Comparison of ENCODE assay signal across 9 cellular contexts in genomic region chr3:150760431-150761200, GRCh38. TPM values are rescaled to one million over a fixed set of nuclear protein-coding genes. Genes with fewer than 3 reads are reported as not detected.
DNase-seq lines count a peak whose midpoint lies in the region; ATAC-seq, FAIRE-seq and TF ChIP-seq lines count a peak whose summit lies in the region.
"Had no signal": no experiment of that assay in that cellular context is flagged by ENCODE, and none has a peak within 500 bp of the region (broad histone marks: within the 10 kb centered on the region; RNA-seq: fewer than 3 reads in every experiment).

No MANE protein-coding gene starts in this region.

- ATAC-seq in GM21423 (IDR thresholded peaks at IDR 0.05; ENCODE audit: unreplicated experiment) (peak; percentile 23), K562 (peak; percentile 7; the same call in 2 of the 3 replicates)

- CTCF ChIA-PET in Caco-2 (lab: Charles Lee) (no interaction called here), K562 (lab: Yijun Ruan, JAX; ENCODE audit: low intra/inter-chr PET ratio) (no interaction called here)

- H3K4me2 ChIP-seq in Karpas-422 (ENCODE audit: low read depth, low read length, poor library complexity, severe bottlenecking) (peak overlapping the region; percentile 81), K562 (ENCODE audit: insufficient read depth, low read length) (peak overlapping the region; percentile 84)

- no TSS peak for BruUV-seq in Caco-2 (replicated peaks; lab: Mats Ljungman, UMichigan)
- no TSS peak for BruUV-seq in K562 (replicated peaks; lab: Mats Ljungman, UMichigan)

- no peak overlapping the region for H3K27ac Mint-ChIP-seq in Caco-2 (ENCODE audit: unreplicated experiment)

- 21% methylated on average over 6 of the region's 6 CpGs for WGBS in K562 (ENCODE audit: insufficient coverage, low coverage, missing lambda C conversion rate)

- H3K36me3 Mint-ChIP-seq in Caco-2 (ENCODE audit: insufficient read depth, unreplicated experiment) = peaks cover 34% of the 10 kb centered on the region

- peaks cover 21% of the 10 kb centered on the region for H3K4me1 Mint-ChIP-seq in Caco-2 (ENCODE audit: low read depth, unreplicated experiment)

- TF ChIP-seq CTCF in Caco-2 (IDR thresholded peaks at IDR 0.05; ENCODE audit: insufficient read depth in 1 of 2, low read depth in 1 of 2, low read length in 1 of 2, severe bottlenecking in 1 of 2, unreplicated experiment in 1 of 2) = no peak
- TF ChIP-seq CTCF in K562 (IDR thresholded peaks at IDR 0.05 in 2 of 3, conservative IDR thresholded peaks at IDR 0.05 in 1 of 3; ENCODE audit: insufficient read depth in 2 of 3, low read depth in 1 of 3, low read length in 3 of 3) = no peak

- intact Hi-C loops in Caco-2 (cut with micrococcal nuclease; ENCODE audit: unreplicated experiment) (loop anchor here (1.0 to 5.0 kb wide), 2 partner anchors 8 to 158 kb away; partner anchors contain the start of gene SELENOT), K562 (cut with micrococcal nuclease) (loop anchor here (2.0 kb wide), 1 partner anchor 28 kb away; no protein-coding TSS in a partner anchor)

- H3K9ac ChIP-seq in Karpas-422 (ENCODE audit: low read length) = peak overlapping the region; percentile 93
- peak overlapping the region in 1 of 2 experiments; percentile 78; a peak in 2 of 4 replicates for H3K9ac ChIP-seq in K562 (ENCODE audit: insufficient read depth in 1 of 2, low read depth in 2 of 2, low read length in 2 of 2)
- peak overlapping the region; percentile 83 for H3K9ac ChIP-seq in muscle layer of colon (ENCODE audit: low read length)

- no peaks in the 10 kb centered on the region for H3K9me2 ChIP-seq in Karpas-422 (replicated peaks; ENCODE audit: insufficient read depth, low read length)

- H3K27me3 ChIP-seq in Caco-2 (replicated peaks; ENCODE audit: control insufficient read depth, insufficient read depth, low read length) (no peaks in the 10 kb centered on the region), Karpas-422 (ENCODE audit: low read length) (no peaks in the 10 kb centered on the region), K562 (ENCODE audit: control insufficient read depth in 2 of 2, insufficient read depth in 2 of 2, low read length in 2 of 2) (no peaks in the 10 kb centered on the region), muscle layer of colon (ENCODE audit: control insufficient read depth in 1 of 2, insufficient read depth in 2 of 2, low read length in 2 of 2) (no peaks in the 10 kb centered on the region)

- H3K27ac ChIP-seq in Karpas-422 (ENCODE audit: low read length) = peak overlapping the region; percentile 100
- peak overlapping the region; percentile 84 for H3K27ac ChIP-seq in K562 (ENCODE audit: extremely low read depth, low read depth, low read length)
- H3K27ac ChIP-seq in muscle layer of colon (ENCODE audit: low read depth, low read length) = peak overlapping the region; percentile 16

- H3K4me1 ChIP-seq in Caco-2 (peaks cover 34% of the 10 kb centered on the region), Karpas-422 (ENCODE audit: low read length) (peaks cover 70% of the 10 kb centered on the region), K562 (replicated peaks in 1 of 2; ENCODE audit: control insufficient read depth in 2 of 2, insufficient read depth in 2 of 2, low read length in 2 of 2) (peaks cover 20 to 21% of the 10 kb centered on the region in 2 experiments; a peak in 4 of 5 replicates), muscle layer of colon (ENCODE audit: insufficient read depth, low read length) (peaks cover 41% of the 10 kb centered on the region)

- TF ChIP-seq EP300 in K562 (IDR thresholded peaks at IDR 0.05; ENCODE audit: low read length) = no peak

- H3K9me1 ChIP-seq in K562 (ENCODE audit: control insufficient read depth, insufficient read depth, low read length) = no peaks in the 10 kb centered on the region

- POLR2A ChIA-PET in Caco-2 (lab: Charles Lee) (interaction anchor here (3.3 kb wide), 1 partner anchor 57 kb away, joined by 18 read pairs; the partner anchor contains the start of gene ERICH6), K562 (lab: Yijun Ruan, JAX) (interaction anchor here (0.8 to 1.9 kb wide), 6 partner anchors 7 to 158 kb away, joined by 3 to 9 read pairs (median 3); partner anchors contain the start of gene SELENOT)

- H3K4me3 Mint-ChIP-seq in Caco-2 (ENCODE audit: unreplicated experiment) = peak overlapping the region; percentile 85

- no peak overlapping the region for H3K4me3 ChIP-seq in Caco-2 (ENCODE audit: low read depth, low read length)
- peak overlapping the region; percentile 85 for H3K4me3 ChIP-seq in Karpas-422 (ENCODE audit: low read length)
- H3K4me3 ChIP-seq in K562 = peak overlapping the region; percentile 72
- peak overlapping the region in 1 of 2 donors; percentile 84 for H3K4me3 ChIP-seq in muscle layer of colon (ENCODE audit: low read depth in 1 of 2, low read length in 2 of 2)

- FAIRE-seq in K562 (lab: Jason Lieb, UNC) = no peak

- H2AFZ ChIP-seq in Karpas-422 (ENCODE audit: low read length) (no peak overlapping the region), K562 (ENCODE audit: low read depth, low read length) (no peak overlapping the region; the same call in 1 of the 2 replicates)

- no peaks in the 10 kb centered on the region for H3K36me3 ChIP-seq in Caco-2 (ENCODE audit: control insufficient read depth, insufficient read depth, low read length)
- peaks cover 50% of the 10 kb centered on the region for H3K36me3 ChIP-seq in Karpas-422 (ENCODE audit: insufficient read depth, low read length)
- H3K36me3 ChIP-seq in K562 (ENCODE audit: control insufficient read depth, insufficient read depth, low read length) = peaks cover 44% of the 10 kb centered on the region
- no peaks in the 10 kb centered on the region for H3K36me3 ChIP-seq in muscle layer of colon (ENCODE audit: insufficient read depth, low read length)

- no peaks in the 10 kb centered on the region for H3K9me3 Mint-ChIP-seq in Caco-2 (ENCODE audit: unreplicated experiment)

- H4K20me1 ChIP-seq in Karpas-422 (ENCODE audit: insufficient read depth, low read depth, low read length) (peaks cover 46% of the 10 kb centered on the region), K562 (replicated peaks; ENCODE audit: control insufficient read depth, insufficient read depth, low read length) (no peaks in the 10 kb centered on the region)

- no peak for TF ChIP-seq RAD21 in K562 (CRISPR knock-in tag; conservative IDR thresholded peaks at IDR 0.05 in 1 of 2, IDR thresholded peaks at IDR 0.05 in 1 of 2)

- TF ChIP-seq POLR2A in K562 (conservative IDR thresholded peaks at IDR 0.05) = no peak

- no peaks in the 10 kb centered on the region for H3K9me3 ChIP-seq in Caco-2
- no peaks in the 10 kb centered on the region for H3K9me3 ChIP-seq in Karpas-422 (ENCODE audit: low read length)
- H3K9me3 ChIP-seq in K562 (replicated peaks; ENCODE audit: control insufficient read depth, insufficient read depth, low read depth, low read length) = no peaks in the 10 kb centered on the region
- H3K9me3 ChIP-seq in muscle layer of colon (ENCODE audit: low read length) = no peaks in the 10 kb centered on the region

- in situ Hi-C loops in K562 (cut with MboI) = no loop called here

- DNase-seq in Caco-2 (no peak), Karpas-422 (peak; percentile 91), K562 (ENCODE audit: extremely low read depth in 1 of 4, low spot score in 3 of 4) (no peak), NCI-H1694 (lab: John Stamatoyannopoulos, UW) (no peak), putamen (ENCODE audit: low spot score) (no peak), NCI-H187 treated with DMSO at 0.1 percent for 48 hours (lab: John Stamatoyannopoulos, UW) (no peak)

- H3K27me3 Mint-ChIP-seq in Caco-2 (ENCODE audit: insufficient read depth, unreplicated experiment) = no peaks in the 10 kb centered on the region

- H3K79me2 ChIP-seq in Karpas-422 (ENCODE audit: low read length) = peaks cover 75% of the 10 kb centered on the region
- peaks cover 81% of the 10 kb centered on the region for H3K79me2 ChIP-seq in K562 (ENCODE audit: control insufficient read depth, insufficient read depth, low read length)

RNA-seq across cellular contexts. Expression of gene SIAH2, which starts 2.4 kb away (rescaled TPM):
- total RNA-seq in Caco-2 (2022) = 25.6 and 31.8 TPM in 2 replicates
- total RNA-seq in Karpas-422 (2014; rRNA removed; shearing (Covaris generic); ENCODE audit: low replicate concordance) = 160 and 323 TPM in 2 replicates
- 10.4 and 14.0 TPM in 2 replicates for total RNA-seq in K562 (2011; cell fraction: chromatin; rRNA removed; ENCODE audit: low replicate concordance)
- 19.2 and 21.1 TPM in 2 replicates for total RNA-seq in K562 (2011; cell fraction: nucleolus; rRNA removed)
- total RNA-seq in K562 (2011; cell fraction: nucleoplasm; rRNA removed) = 14.0 and 17.1 TPM in 2 replicates
- total RNA-seq in K562 (2014; rRNA removed) = 39.0 and 52.8 TPM in 2 replicates
- 22.6 and 23.4 TPM in 2 replicates for total RNA-seq in K562 (2014; rRNA removed; fragmentation: Illumina TruSeq; extraction: Trizol)
- total RNA-seq in K562 (2015; rRNA removed; fragmentation: Illumina TruSeq; extraction: Trizol) = 24.6 and 24.8 TPM in 2 replicates
- total RNA-seq in K562 (2021) = 32.9 and 33.6 TPM in 2 replicates
- polyA plus RNA-seq in K562 (2011; rRNA removed) = 34.9 and 37.8 TPM in 2 replicates
- 51.5 and 163 TPM in 2 replicates for polyA plus RNA-seq in K562 (2011; cell fraction: cytosol; rRNA removed)
- 35.1 and 65.2 TPM in 2 replicates for polyA plus RNA-seq in K562 (2011; cell fraction: nucleus; rRNA removed)
- polyA plus RNA-seq in K562 (2012) = 19.7 and 22.9 TPM in 2 replicates
- polyA plus RNA-seq in K562 (2014; fragmentation: Illumina TruSeq; extraction: Trizol) = 26.9 and 34.4 TPM in 2 replicates
- 1 to 10 TPM; 4.8 to 7.5 TPM for polyA plus RNA-seq in K562 (2014; fragmentation: Nextera tagmentation; extraction: Ambion mirVana)
- 29.9 and 34.5 TPM in 2 replicates for polyA plus RNA-seq in K562 (2014; rRNA removed)
- polyA minus RNA-seq in K562 (2011; rRNA and poly(A)+ RNA removed) = 25.2 and 48.9 TPM in 2 replicates
- 32.4 and 42.9 TPM in 2 replicates for polyA minus RNA-seq in K562 (2011; cell fraction: cytosol; rRNA and poly(A)+ RNA removed)
- polyA minus RNA-seq in K562 (2011; cell fraction: nucleus; rRNA and poly(A)+ RNA removed) = 12.4 and 12.8 TPM in 2 replicates

RNA-seq across cellular contexts. Expression of gene ERICH6, which starts 56.9 kb away (rescaled TPM):
- not detected in 2 replicates for total RNA-seq in Caco-2 (2022)
- 0.22 TPM in 1 of 2 replicates, not detected in the other for total RNA-seq in Karpas-422 (2014; rRNA removed; shearing (Covaris generic); ENCODE audit: low replicate concordance)
- 0.14 TPM in 1 of 2 replicates, not detected in the other for total RNA-seq in K562 (2011; cell fraction: chromatin; rRNA removed; ENCODE audit: low replicate concordance)
- not detected in 2 replicates for total RNA-seq in K562 (2011; cell fraction: nucleolus; rRNA removed)
- not detected in 2 replicates for total RNA-seq in K562 (2011; cell fraction: nucleoplasm; rRNA removed)
- total RNA-seq in K562 (2014; rRNA removed) = not detected in 2 replicates
- total RNA-seq in K562 (2014; rRNA removed; fragmentation: Illumina TruSeq; extraction: Trizol) = not detected in 2 replicates
- total RNA-seq in K562 (2015; rRNA removed; fragmentation: Illumina TruSeq; extraction: Trizol) = not detected in 2 replicates
- not detected in 2 replicates for total RNA-seq in K562 (2021)
- polyA plus RNA-seq in K562 (2011; rRNA removed) = not detected in 2 replicates
- polyA plus RNA-seq in K562 (2011; cell fraction: cytosol; rRNA removed) = not detected in 2 replicates
- polyA plus RNA-seq in K562 (2011; cell fraction: nucleus; rRNA removed) = not detected in 2 replicates
- polyA plus RNA-seq in K562 (2012) = not detected in 2 replicates
- not detected in 2 replicates for polyA plus RNA-seq in K562 (2014; fragmentation: Illumina TruSeq; extraction: Trizol)
- polyA plus RNA-seq in K562 (2014; fragmentation: Nextera tagmentation; extraction: Ambion mirVana) = not detected
- not detected in 2 replicates for polyA plus RNA-seq in K562 (2014; rRNA removed)
- not detected in 2 replicates for polyA minus RNA-seq in K562 (2011; rRNA and poly(A)+ RNA removed)
- not detected in 2 replicates for polyA minus RNA-seq in K562 (2011; cell fraction: cytosol; rRNA and poly(A)+ RNA removed)
- polyA minus RNA-seq in K562 (2011; cell fraction: nucleus; rRNA and poly(A)+ RNA removed) = 0.13 TPM in 1 of 2 replicates, not detected in the other
- total RNA-seq: M059J had no signal

Comparison
In these comparisons a context has a peak if more than half of its experiments do, and no peak if none do; other contexts are left out.
1. H3K27ac ChIP-seq: peak in every context shown above with its lines; median percentile 100 in Karpas-422; 84 in K562; 16 in muscle layer of colon.